8 cellular contexts compared by ENCODE assay signal in genomic region chr12:46219892-46220655, GRCh38. TPM values are rescaled to one million over a fixed set of nuclear protein-coding genes. Genes with fewer than 3 reads are reported as not detected.
DNase-seq lines count a peak whose midpoint lies in the region; ATAC-seq, FAIRE-seq and TF ChIP-seq lines count a peak whose summit lies in the region.

No MANE protein-coding gene starts in this region.

- peak overlapping the region; percentile 84 for H3K4me3 Mint-ChIP-seq in T-helper 17 cell

- peak overlapping the region; percentile 99 for H3K27ac Mint-ChIP-seq in T-helper 17 cell

- no peaks in the 10 kb centered on the region for H3K27me3 Mint-ChIP-seq in T-helper 17 cell

- H3K27ac ChIP-seq in stomach = peak overlapping the region in 3 of 5 donors; percentile 32 to 67 (median 57)

- peaks cover 79% of the 10 kb centered on the region for H3K4me1 Mint-ChIP-seq in T-helper 17 cell

- 66 to 90% (median 72%) methylated on average over 10 of the region's 10 CpGs for WGBS in stomach, 5 donors

- H3K4me1 ChIP-seq in stomach = peaks cover 0 to 93% (median 45%) of the 10 kb centered on the region in 4 donors

- H3K9me3 ChIP-seq in T-helper 17 cell (ENCODE audit: control insufficient read depth, low read length, poor library complexity, severe bottlenecking) (no peaks in the 10 kb centered on the region), stomach (no peaks in the 10 kb centered on the region)

- H3K36me3 ChIP-seq in stomach = peaks cover 0 to 6% (median 0%) of the 10 kb centered on the region in 4 donors

- no peaks in the 10 kb centered on the region for H3K27me3 ChIP-seq in stomach

- intact Hi-C loops in stomach (cut with DNase I; ENCODE audit: low total_unique reads) = no loop called here

- DNase-seq in GM12891 (ENCODE audit: insufficient read length, low spot score) = no peak
- peak; percentile 31 to 73 (median 57) for DNase-seq in T-helper 17 cell
- DNase-seq in astrocyte of the cerebellum (ENCODE audit: low read depth) = peak; percentile 36
- DNase-seq in midbrain (lab: John Stamatoyannopoulos, UW) = peak; percentile 66
- no peak for DNase-seq in stomach

- FAIRE-seq in GM12891 (lab: Jason Lieb, UNC) = peak; percentile 41

- in situ Hi-C loops in astrocyte of the cerebellum (cut with HindIII; ENCODE audit: low sequenced_read_pairs) = no loop called here

- H3K36me3 Mint-ChIP-seq in T-helper 17 cell (ENCODE audit: low read depth) = peaks cover 18% of the 10 kb centered on the region

- TF ChIP-seq POLR2A in GM12891 (IDR thresholded peaks at IDR 0.05; ENCODE audit: low read depth, low read length) (no peak), stomach (IDR thresholded peaks at IDR 0.05) (no peak)

- H3K4me3 ChIP-seq in astrocyte of the cerebellum (ENCODE audit: low read depth, low read length) (no peak overlapping the region), stomach (no peak overlapping the region)

- TF ChIP-seq EP300 in stomach (IDR thresholded peaks at IDR 0.05) = no peak

- peak; percentile 42 for ATAC-seq in T-helper 17 cell
- no peak for ATAC-seq in GM18868 (IDR thresholded peaks at IDR 0.05; ENCODE audit: unreplicated experiment)
- ATAC-seq in GM21619 (IDR thresholded peaks at IDR 0.05; ENCODE audit: unreplicated experiment) = no peak
- no peak for ATAC-seq in GM19467 (IDR thresholded peaks at IDR 0.05; ENCODE audit: unreplicated experiment)

- TF ChIP-seq CTCF in astrocyte of the cerebellum (IDR thresholded peaks at IDR 0.05; ENCODE audit: low read depth, low read length, missing control alignments) (no peak), stomach (IDR thresholded peaks at IDR 0.05) (no peak)

TF ChIP-seq in GM12891, 5 proteins besides CTCF, POLR2A, EP300 and RAD21:
- TF ChIP-seq POLR2AphosphoS5 (IDR thresholded peaks at IDR 0.05; ENCODE audit: low read depth, low read length) (no peak), SPI1 (IDR thresholded peaks at IDR 0.05; ENCODE audit: low read depth, low read length) (peak; percentile 62)

RNA-seq across cellular contexts. Expression of gene SLC38A1, which starts 48.8 kb away (rescaled TPM):
- 43.1 TPM for polyA plus RNA-seq in GM12891 (2012; ENCODE audit: low read depth, missing spikeins)
- total RNA-seq in T-helper 17 cell (100 to 1,000 TPM; 262 to 265 TPM), stomach (100 to 1,000 TPM in 3 of 5 donors, 10 to 100 TPM in 2; 50.7 to 164 (median 115) TPM)
- 10 to 100 TPM in 1 of 3 donors, 1 to 10 TPM in 2; 3.2 to 14.0 (median 4.7) TPM for polyA plus RNA-seq in stomach

Comparison
In these comparisons a context has a peak if more than half of its experiments do, and no peak if none do; other contexts are left out.
1. DNase-seq: peak in T-helper 17 cell (3 of 3), astrocyte of the cerebellum (single experiment) and midbrain (single experiment); none in GM12891 (single experiment) and stomach (single experiment).